8 cellular contexts compared by ENCODE assay signal in the genomic region with DNA sequence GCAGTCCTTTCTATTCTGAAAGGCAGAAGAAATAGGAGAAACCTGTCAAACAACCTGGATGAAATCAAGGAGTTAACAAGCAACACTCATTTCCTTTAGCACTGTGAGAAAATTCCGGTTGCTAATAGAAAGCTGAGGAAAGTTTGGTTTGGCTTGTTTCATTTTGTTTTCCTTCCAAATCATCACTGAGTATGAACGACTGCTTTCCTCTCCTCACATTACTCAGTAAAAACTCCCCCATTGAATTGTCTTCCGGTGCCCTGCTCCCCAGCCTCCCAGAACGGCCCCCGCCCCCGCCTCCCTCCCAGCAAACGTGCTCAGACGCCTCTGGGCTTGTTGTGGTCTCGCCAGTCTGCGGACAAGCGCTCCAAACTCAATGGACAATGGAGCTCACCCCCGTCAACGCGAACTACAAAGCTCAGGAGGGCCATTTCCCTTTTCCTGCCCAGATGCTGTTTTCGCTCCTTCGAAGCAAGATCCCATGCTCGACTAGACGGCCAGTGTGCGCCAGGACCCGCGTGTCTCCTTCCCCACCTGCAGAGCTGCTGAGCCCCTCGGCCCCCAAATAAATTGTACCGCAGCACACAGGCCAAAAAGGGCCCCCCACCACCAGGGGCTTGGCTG. TPM values are rescaled to one million over a fixed set of nuclear protein-coding genes. Genes with fewer than 3 reads are reported as not detected.
DNase-seq lines count a peak whose midpoint lies in the region; ATAC-seq and TF ChIP-seq lines count a peak whose summit lies in the region.

No MANE protein-coding gene starts in this region.

- intact Hi-C loops in head of caudate nucleus (cut with DNase I): loop anchor here (5.0 to 10.0 kb wide), 3 partner anchors 65 to 517 kb away; a partner anchor contains a TSS

- H3K4me3 Mint-ChIP-seq in IgD-negative memory B cell (peak overlapping the region; percentile 90 to 98 (median 96)), osteocyte (ENCODE audit: unreplicated experiment) (peak overlapping the region; percentile 94), type B pancreatic cell (peak overlapping the region; percentile 98)

- H3K4me1 Mint-ChIP-seq in IgD-negative memory B cell (peaks cover 28 to 33% (median 33%) of the 10 kb centered on the region in 3 donors), osteocyte (ENCODE audit: unreplicated experiment) (peaks cover 26% of the 10 kb centered on the region), type B pancreatic cell (ENCODE audit: unreplicated experiment) (peaks cover 20% of the 10 kb centered on the region)

- peaks cover 0 to 3% (median 0%) of the 10 kb centered on the region in 3 donors for H3K9me3 Mint-ChIP-seq in IgD-negative memory B cell
- H3K9me3 Mint-ChIP-seq in osteocyte (ENCODE audit: unreplicated experiment): no peaks in the 10 kb centered on the region
- H3K9me3 Mint-ChIP-seq in type B pancreatic cell: no peaks in the 10 kb centered on the region

- H3K36me3 Mint-ChIP-seq in IgD-negative memory B cell (peaks cover 12% of the 10 kb centered on the region), osteocyte (ENCODE audit: unreplicated experiment) (peaks cover 3% of the 10 kb centered on the region), type B pancreatic cell (peaks cover 7% of the 10 kb centered on the region)

- H3K27me3 Mint-ChIP-seq in IgD-negative memory B cell (no peaks in the 10 kb centered on the region), osteocyte (ENCODE audit: unreplicated experiment) (no peaks in the 10 kb centered on the region), type B pancreatic cell (peaks cover 20% of the 10 kb centered on the region)

- TF ChIP-seq CTCF in osteocyte (IDR thresholded peaks at IDR 0.05): no peak
- no peak for TF ChIP-seq CTCF in type B pancreatic cell (conservative IDR thresholded peaks at IDR 0.05)

- peak; percentile 55 for DNase-seq in DMS153 treated with DMSO at 0.1 percent for 48 hours (lab: John Stamatoyannopoulos, UW; ENCODE audit: unreplicated experiment)
- DNase-seq in SKM-1 (lab: John Stamatoyannopoulos, UW; ENCODE audit: unreplicated experiment): peak; percentile 47
- DNase-seq in activated naive CD8-positive, alpha-beta T cell treated with anti-CD3 and anti-CD28 coated beads, Interleukin-2, amount 50 U/mL, for 16 hours (ENCODE audit: low read depth, low spot score): peak; percentile 22
- peak; percentile 29 to 84 (median 62) for DNase-seq in head of caudate nucleus
- no peak for DNase-seq in osteocyte (ENCODE audit: extremely low spot score, unreplicated experiment)
- DNase-seq in type B pancreatic cell (ENCODE audit: extremely low spot score, unreplicated experiment): no peak

- peak overlapping the region; percentile 95 to 100 (median 96) for H3K27ac Mint-ChIP-seq in IgD-negative memory B cell
- H3K27ac Mint-ChIP-seq in osteocyte (ENCODE audit: unreplicated experiment): peak overlapping the region; percentile 93
- H3K27ac Mint-ChIP-seq in type B pancreatic cell: peak overlapping the region; percentile 94

- peak; percentile 29 for ATAC-seq in GM21528 (IDR thresholded peaks at IDR 0.05; ENCODE audit: low FRiP score, unreplicated experiment)

RNA-seq across cellular contexts. Expression of a gene that starts 0.7 kb away (rescaled TPM):
- 7.1 TPM for polyA plus RNA-seq in IgD-negative memory B cell
- 25.6 and 25.8 TPM in 2 replicates for total RNA-seq in osteocyte
- total RNA-seq in type B pancreatic cell (ENCODE audit: low replicate concordance): 18.4 and 20.5 TPM in 2 replicates

RNA-seq across cellular contexts. Expression of a gene that starts 11.9 kb away (rescaled TPM):
- 28.3 TPM for polyA plus RNA-seq in IgD-negative memory B cell
- total RNA-seq in osteocyte: 3.7 and 4.3 TPM in 2 replicates
- 0.62 and 0.99 TPM in 2 replicates for total RNA-seq in type B pancreatic cell (ENCODE audit: low replicate concordance)

Comparison
In these comparisons a context has a peak if more than half of its experiments do, and no peak if none do; other contexts are left out.
1. DNase-seq: peak in DMS153 treated with DMSO at 0.1 percent for 48 hours (single experiment), SKM-1 (single experiment), activated naive CD8-positive, alpha-beta T cell treated with anti-CD3 and anti-CD28 coated beads, Interleukin-2, amount 50 U/mL, for 16 hours (single experiment) and head of caudate nucleus (42 of 42); none in osteocyte (single experiment) and type B pancreatic cell (single experiment).
2. Peak in every context shown above with its lines, with median percentiles within 50 percentile points of each other: H3K27ac Mint-ChIP-seq and H3K4me3 Mint-ChIP-seq.